ENCODE assay signal across 10 cellular contexts in genomic region chrX:136710324-136710951, GRCh38.
DNase-seq lines count a peak whose midpoint lies in the region; ATAC-seq lines count a peak whose summit lies in the region.
"Had no signal": no experiment of that assay in that cellular context is flagged by ENCODE, and none has a peak within 500 bp of the region (broad histone marks: within the 10 kb centered on the region; RNA-seq: fewer than 3 reads in every experiment).

No MANE protein-coding gene starts in this region.

- no peaks in the 10 kb centered on the region for H3K27me3 Mint-ChIP-seq in IgD-negative memory B cell
- H3K27me3 Mint-ChIP-seq in dendritic cell treated with granulocyte-macrophage colony-stimulating factor and Interleukin-4, amounts not matched to agents 40 ng/mL and 50 ng/mL, for 4 days: no peaks in the 10 kb centered on the region

- peak overlapping the region; percentile 88 to 95 (median 89) for H3K27ac Mint-ChIP-seq in IgD-negative memory B cell
- peak overlapping the region; percentile 88 for H3K27ac Mint-ChIP-seq in dendritic cell treated with granulocyte-macrophage colony-stimulating factor and Interleukin-4, amounts not matched to agents 40 ng/mL and 50 ng/mL, for 4 days

- peak overlapping the region in 3 of 4 donors; percentile 60 to 78 (median 63) for H3K4me3 Mint-ChIP-seq in IgD-negative memory B cell
- peak overlapping the region; percentile 39 for H3K4me3 Mint-ChIP-seq in dendritic cell treated with granulocyte-macrophage colony-stimulating factor and Interleukin-4, amounts not matched to agents 40 ng/mL and 50 ng/mL, for 4 days

- peak; percentile 47 for DNase-seq in stimulated activated CD4-positive, alpha-beta T cell treated with anti-CD3 and anti-CD28 coated beads, Interleukin-4, amount 100 ng/mL, for 24 hours
- no peak for DNase-seq in stimulated activated CD4-positive, alpha-beta T cell treated with anti-CD3 and anti-CD28 coated beads, Interleukin-2, amount 100 ng/mL, for 48 hours
- peak; percentile 11 for DNase-seq in stromal cell of bone marrow (ENCODE audit: low read depth)
- DNase-seq in Right ventricle myocardium inferior (ENCODE audit: missing footprints): no peak
- no peak for DNase-seq in SW 1271 (lab: John Stamatoyannopoulos, UW)
- DNase-seq: NCI-H1694 treated with DMSO at 0.1 percent for 48 hours, T-helper 9 cell had no signal

- no peaks in the 10 kb centered on the region for H3K9me3 Mint-ChIP-seq in IgD-negative memory B cell
- no peaks in the 10 kb centered on the region for H3K9me3 Mint-ChIP-seq in dendritic cell treated with granulocyte-macrophage colony-stimulating factor and Interleukin-4, amounts not matched to agents 40 ng/mL and 50 ng/mL, for 4 days

- no peaks in the 10 kb centered on the region for H3K36me3 Mint-ChIP-seq in IgD-negative memory B cell
- H3K36me3 Mint-ChIP-seq in dendritic cell treated with granulocyte-macrophage colony-stimulating factor and Interleukin-4, amounts not matched to agents 40 ng/mL and 50 ng/mL, for 4 days (ENCODE audit: low read depth): peaks cover 29% of the 10 kb centered on the region

- no peak for ATAC-seq in Right ventricle myocardium inferior
- no peak for ATAC-seq in GM18870 (IDR thresholded peaks at IDR 0.05; ENCODE audit: unreplicated experiment)

- H3K4me1 Mint-ChIP-seq in IgD-negative memory B cell: peaks cover 18 to 25% (median 19%) of the 10 kb centered on the region in 3 donors
- peaks cover 16% of the 10 kb centered on the region for H3K4me1 Mint-ChIP-seq in dendritic cell treated with granulocyte-macrophage colony-stimulating factor and Interleukin-4, amounts not matched to agents 40 ng/mL and 50 ng/mL, for 4 days (ENCODE audit: low read depth)

- intact Hi-C loops in dendritic cell treated with granulocyte-macrophage colony-stimulating factor and Interleukin-4, amounts not matched to agents 40 ng/mL and 50 ng/mL, for 4 days (cut with micrococcal nuclease): loop anchor here (2.0 to 10.0 kb wide), 4 partner anchors 64 to 214 kb away; no protein-coding TSS in a partner anchor
- intact Hi-C loops in Right ventricle myocardium inferior (cut with DNase I): loop anchor here (10.0 kb wide), 2 partner anchors 54 to 154 kb away; no protein-coding TSS in a partner anchor

Comparison
In these comparisons a context has a peak if more than half of its experiments do, and no peak if none do; other contexts are left out.
1. DNase-seq: peak in stimulated activated CD4-positive, alpha-beta T cell treated with anti-CD3 and anti-CD28 coated beads, Interleukin-4, amount 100 ng/mL, for 24 hours (single experiment) and stromal cell of bone marrow (single experiment); none in stimulated activated CD4-positive, alpha-beta T cell treated with anti-CD3 and anti-CD28 coated beads, Interleukin-2, amount 100 ng/mL, for 48 hours (0 of 2), Right ventricle myocardium inferior (single experiment) and SW 1271 (0 of 2).